In the genomic region with DNA sequence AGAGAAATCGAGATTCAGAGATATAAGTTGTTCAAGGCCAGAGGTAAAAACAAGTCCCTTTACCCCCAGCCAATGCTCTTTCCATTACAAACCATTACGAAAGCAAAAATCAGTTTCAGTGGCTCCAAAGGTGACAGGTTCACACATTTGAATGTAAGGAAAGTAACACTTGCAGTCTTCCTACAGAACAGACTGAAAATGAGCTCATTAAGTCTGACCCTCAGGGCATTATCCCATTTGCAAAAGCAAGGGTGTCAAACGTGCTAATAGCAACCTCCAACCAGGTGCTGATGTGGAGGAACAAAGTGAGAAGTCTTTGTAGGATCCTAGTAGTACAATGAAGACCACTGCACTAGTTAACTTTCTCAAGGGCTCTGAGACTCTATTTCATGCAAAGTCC, we compare ENCODE assay signal across 1 cellular context.
TF ChIP-seq lines count a peak whose summit lies in the region.

No MANE protein-coding gene starts in this region.

TF ChIP-seq in GM12878, 131 proteins besides CTCF, POLR2A, EP300 and RAD21 (continued from another document):
- TF ChIP-seq RELB (IDR thresholded peaks at IDR 0.05; ENCODE audit: low read depth) (peak; percentile 70), SIX5 (IDR thresholded peaks at IDR 0.05; ENCODE audit: low read depth, low read length, severe bottlenecking) (no peak), BMI1 (IDR thresholded peaks at IDR 0.05; ENCODE audit: borderline replicate concordance) (peak; percentile 29; the same call in 1 of the 2 replicates), ATF7 (IDR thresholded peaks at IDR 0.05; ENCODE audit: low read depth) (peak; percentile 82), NRF1 (conservative IDR thresholded peaks at IDR 0.05; ENCODE audit: low read depth, low read length) (no peak), MTA2 (IDR thresholded peaks at IDR 0.05; ENCODE audit: low read depth) (peak; percentile 93), BHLHE40 (IDR thresholded peaks at IDR 0.05; ENCODE audit: borderline replicate concordance in 1 of 2, low read depth in 2 of 2, low read length in 1 of 2) (peak; percentile 83 to 89; a peak in 3 of 4 replicates), IKZF2 (IDR thresholded peaks at IDR 0.05) (peak; percentile 74 to 82; a peak in 3 of 4 replicates), NBN (IDR thresholded peaks at IDR 0.05) (peak; percentile 41; the same call in 1 of the 2 replicates), SMAD1 (IDR thresholded peaks at IDR 0.05; ENCODE audit: low read depth, partially characterized antibody) (no peak)
- TF ChIP-seq, protein P1, sequence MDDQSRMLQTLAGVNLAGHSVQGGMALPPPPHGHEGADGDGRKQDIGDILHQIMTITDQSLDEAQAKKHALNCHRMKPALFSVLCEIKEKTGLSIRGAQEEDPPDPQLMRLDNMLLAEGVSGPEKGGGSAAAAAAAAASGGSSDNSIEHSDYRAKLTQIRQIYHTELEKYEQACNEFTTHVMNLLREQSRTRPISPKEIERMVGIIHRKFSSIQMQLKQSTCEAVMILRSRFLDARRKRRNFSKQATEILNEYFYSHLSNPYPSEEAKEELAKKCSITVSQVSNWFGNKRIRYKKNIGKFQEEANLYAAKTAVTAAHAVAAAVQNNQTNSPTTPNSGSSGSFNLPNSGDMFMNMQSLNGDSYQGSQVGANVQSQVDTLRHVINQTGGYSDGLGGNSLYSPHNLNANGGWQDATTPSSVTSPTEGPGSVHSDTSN (IDR thresholded peaks at IDR 0.05; ENCODE audit: insufficient replicate concordance, low read depth, low read length): no peak
